24 cellular contexts compared by ENCODE assay signal in the genomic region with DNA sequence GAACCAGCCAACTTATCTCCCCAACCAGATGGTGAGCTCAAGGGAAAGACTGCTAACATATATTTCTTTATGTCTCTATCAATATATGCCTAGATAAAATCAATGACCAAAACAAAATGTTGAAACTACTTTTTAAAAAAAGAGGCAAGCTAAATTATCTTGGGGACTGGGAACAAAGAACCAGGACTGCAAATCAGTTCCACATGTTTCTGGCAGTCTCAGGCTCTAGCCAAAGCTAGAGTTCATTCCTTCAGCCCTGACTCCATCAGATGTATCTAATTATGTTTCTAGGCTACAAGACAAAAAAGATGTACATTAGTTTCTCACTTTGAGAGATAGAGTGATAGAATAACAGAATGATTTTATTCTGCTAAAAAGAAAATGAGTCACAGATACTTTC.
DNase-seq lines count a peak whose midpoint lies in the region; ATAC-seq and TF ChIP-seq lines count a peak whose summit lies in the region.
"Had no signal": no experiment of that assay in that cellular context is flagged by ENCODE, and none has a peak within 500 bp of the region (broad histone marks: within the 10 kb centered on the region; RNA-seq: fewer than 3 reads in every experiment).

No MANE protein-coding gene starts in this region.

- POLR2A ChIA-PET in BJ (lab: Charles Lee), result no interaction called here
- POLR2A ChIA-PET in T-cell (lab: Charles Lee), result no interaction called here

- no peak overlapping the region for H3K4me3 Mint-ChIP-seq in T-cell
- H3K4me3 Mint-ChIP-seq: activated CD4-positive, alpha-beta T cell treated with anti-CD3 and anti-CD28 coated beads, Interleukin-2, amount 10 ng/mL, durations not matched to agents 24 days and 14 days; activated T-cell treated with anti-CD3 and anti-CD28 coated beads, Interleukin-2, amount 50 U/mL, for 24 hours had no signal

- no peaks in the 10 kb centered on the region for H3K4me1 Mint-ChIP-seq in T-cell
- H3K4me1 Mint-ChIP-seq: activated CD4-positive, alpha-beta T cell treated with anti-CD3 and anti-CD28 coated beads, Interleukin-2, amount 10 ng/mL, durations not matched to agents 24 days and 14 days had no signal

- H3K4me1 ChIP-seq in colonic mucosa, result no peaks in the 10 kb centered on the region
- H3K4me1 ChIP-seq: foreskin keratinocyte, heart right ventricle, pancreas, transverse colon had no signal

- no peak overlapping the region for H3K27ac ChIP-seq in colonic mucosa
- H3K27ac ChIP-seq: dorsolateral prefrontal cortex, foreskin keratinocyte, heart right ventricle, pancreas, transverse colon, VCaP had no signal

- peaks cover 9 to 33% (median 11%) of the 10 kb centered on the region in 3 donors for H3K9me3 Mint-ChIP-seq in T-cell

- CTCF ChIA-PET in BJ (lab: Yijun Ruan, JAX) (no interaction called here), T-cell (lab: Charles Lee) (interaction anchor here in 1 of 2 donors (0.9 kb wide), 1 partner anchor 15 kb away, joined by 3 read pairs; no protein-coding TSS in a partner anchor)

- H3K27me3 ChIP-seq in BJ (ENCODE audit: control insufficient read depth, insufficient read depth, low read length) (no peaks in the 10 kb centered on the region), colonic mucosa (no peaks in the 10 kb centered on the region)
- H3K27me3 ChIP-seq: foreskin keratinocyte, heart right ventricle, pancreas, transverse colon had no signal

- intact Hi-C loops in colonic mucosa (cut with DNase I), result no loop called here

- DNase-seq in BJ (ENCODE audit: low read depth) (peak; percentile 52), RPMI7951 (ENCODE audit: low read depth) (peak; percentile 70), fibroblast of gingiva (ENCODE audit: low read depth) (peak; percentile 60), skeletal muscle cell (ENCODE audit: low read depth) (peak; percentile 37), colonic mucosa (no peak), T-cell (no peak)
- no peak for DNase-seq in activated CD4-positive, alpha-beta T cell treated with anti-CD3 and anti-CD28 coated beads, Interleukin-2, amount 50 U/mL, for 1 hour
- DNase-seq: activated CD4-positive, alpha-beta T cell treated with anti-CD3 and anti-CD28 coated beads, Interleukin-2, amount 10 ng/mL, durations not matched to agents 24 days and 14 days; activated gamma-delta T cell; activated T-cell treated with anti-CD3 and anti-CD28 coated beads, Interleukin-2, amount 50 U/mL, for 24 hours; AML-193; dorsolateral prefrontal cortex; foreskin keratinocyte; GF-D8; heart right ventricle; NCI-H1417 treated with DMSO at 0.1 percent for 48 hours; pancreas; retina; stimulated activated CD4-positive, alpha-beta T cell treated with anti-CD3 and anti-CD28 coated beads, Interleukin-2, amount 100 ng/mL, for 24 hours; T-helper 9 cell; transverse colon had no signal

- TF ChIP-seq CTCF in BJ (IDR thresholded peaks at IDR 0.05; ENCODE audit: insufficient read depth, low read depth, low read length), result no peak
- no peak for TF ChIP-seq CTCF in colonic mucosa (IDR thresholded peaks at IDR 0.05)

- H3K27me3 Mint-ChIP-seq in T-cell, result no peaks in the 10 kb centered on the region
- H3K27me3 Mint-ChIP-seq: activated CD4-positive, alpha-beta T cell treated with anti-CD3 and anti-CD28 coated beads, Interleukin-2, amount 10 ng/mL, durations not matched to agents 24 days and 14 days; activated T-cell treated with anti-CD3 and anti-CD28 coated beads, Interleukin-2, amount 50 U/mL, for 24 hours had no signal

- no peaks in the 10 kb centered on the region for H3K9me3 ChIP-seq in colonic mucosa
- H3K9me3 ChIP-seq: heart right ventricle, pancreas, transverse colon had no signal

- no peak overlapping the region for H3K9ac ChIP-seq in colonic mucosa (ENCODE audit: low read depth in 2 of 2, low read length in 2 of 2)

- H3K4me3 ChIP-seq in BJ (ENCODE audit: low read depth, low read length) (no peak overlapping the region), skeletal muscle cell (ENCODE audit: low read depth, low read length) (no peak overlapping the region), colonic mucosa (no peak overlapping the region)
- H3K4me3 ChIP-seq: dorsolateral prefrontal cortex, heart right ventricle, pancreas, transverse colon had no signal

- H3K36me3 Mint-ChIP-seq in T-cell, result no peaks in the 10 kb centered on the region

- ATAC-seq in T-cell (replicated peaks in 1 of 4), result no peak
- ATAC-seq: foreskin keratinocyte, HCT116, heart right ventricle, Right ventricle myocardium inferior had no signal

- no peak overlapping the region for H3K27ac Mint-ChIP-seq in T-cell
- H3K27ac Mint-ChIP-seq: activated CD4-positive, alpha-beta T cell treated with anti-CD3 and anti-CD28 coated beads, Interleukin-2, amount 10 ng/mL, durations not matched to agents 24 days and 14 days; activated T-cell treated with anti-CD3 and anti-CD28 coated beads, Interleukin-2, amount 50 U/mL, for 24 hours had no signal

- H3K36me3 ChIP-seq in BJ (ENCODE audit: control insufficient read depth, insufficient read depth, low read length), result no peaks in the 10 kb centered on the region
- no peaks in the 10 kb centered on the region for H3K36me3 ChIP-seq in colonic mucosa
- H3K36me3 ChIP-seq: heart right ventricle, pancreas, transverse colon had no signal

Comparison
In these comparisons a context has a peak if more than half of its experiments do, and no peak if none do; other contexts are left out.
1. DNase-seq: peak in BJ (single experiment), RPMI7951 (single experiment), fibroblast of gingiva (single experiment) and skeletal muscle cell (single experiment); none in colonic mucosa (single experiment), T-cell (0 of 34) and activated CD4-positive, alpha-beta T cell treated with anti-CD3 and anti-CD28 coated beads, Interleukin-2, amount 50 U/mL, for 1 hour (single experiment).